8 cellular contexts compared by ENCODE assay signal in genomic region chr4:113394730-113395530, GRCh38.
A peak's percentile ranks its signal among the peaks of the same experiment; 100 is the strongest.
DNase-seq lines count a peak whose midpoint lies in the region; TF ChIP-seq lines count a peak whose summit lies in the region.

No MANE protein-coding gene starts in this region.

- no peak overlapping the region for H3K4me3 Mint-ChIP-seq in activated naive CD4-positive, alpha-beta T cell treated with anti-CD3 and anti-CD28 coated beads for 36 hours

- in situ Hi-C loops in HAP-1 (cut with MboI; ENCODE audit: low sequenced_read_pairs): loop anchor here (25.0 kb wide), 1 partner anchor 992 kb away; no protein-coding TSS in a partner anchor

- peak; percentile 13 for TF ChIP-seq POLR2A in prostate gland (IDR thresholded peaks at IDR 0.05)

- CTCF ChIA-PET in activated naive CD4-positive, alpha-beta T cell treated with anti-CD3 and anti-CD28 coated beads for 36 hours (lab: Charles Lee): interaction anchor here (0.6 to 1.8 kb wide), 37 partner anchors 10 to 993 kb away, joined by 3 to 18 read pairs (median 3); no protein-coding TSS in a partner anchor

- no peaks in the 10 kb centered on the region for H3K36me3 Mint-ChIP-seq in activated naive CD4-positive, alpha-beta T cell treated with anti-CD3 and anti-CD28 coated beads for 36 hours (ENCODE audit: low read depth)

- H3K9me3 Mint-ChIP-seq in activated naive CD4-positive, alpha-beta T cell treated with anti-CD3 and anti-CD28 coated beads for 36 hours: no peaks in the 10 kb centered on the region

- H3K9me3 ChIP-seq in HAP-1 (no peaks in the 10 kb centered on the region), prostate gland (no peaks in the 10 kb centered on the region)

- H3K4me3 ChIP-seq in GM12864 (ENCODE audit: low read depth, low read length): no peak overlapping the region
- H3K4me3 ChIP-seq in HAP-1: no peak overlapping the region
- H3K4me3 ChIP-seq in prostate gland: no peak overlapping the region

- H3K27me3 ChIP-seq in HAP-1 (ENCODE audit: low read depth) (no peaks in the 10 kb centered on the region), prostate gland (replicated peaks; ENCODE audit: insufficient read depth) (no peaks in the 10 kb centered on the region)

- WGBS in prostate gland: 50% methylated on average over 11 of the region's 11 CpGs

- no peak overlapping the region for H3K27ac ChIP-seq in prostate gland

- DNase-seq in GM12864 (ENCODE audit: low read depth) (peak; percentile 64), HAP-1 (ENCODE audit: low spot score in 2 of 2) (peak; percentile 68 to 71), LoVo (ENCODE audit: low spot score) (peak; percentile 79), RKO (ENCODE audit: low spot score) (peak; percentile 85), glomerular endothelial cell (ENCODE audit: extremely low read depth, low read depth, low spot score) (peak; percentile 86), prostate gland (ENCODE audit: low spot score) (peak; percentile 85), GOT3 (lab: John Stamatoyannopoulos, UW) (no peak)
- peak; percentile 70 for DNase-seq in activated naive CD4-positive, alpha-beta T cell treated with anti-CD3 and anti-CD28 coated beads for 36 hours

- TF ChIP-seq CTCF in GM12864 (IDR thresholded peaks at IDR 0.05; ENCODE audit: low read depth, low read length, missing control alignments): peak; percentile 74
- TF ChIP-seq CTCF in prostate gland (IDR thresholded peaks at IDR 0.05): peak; percentile 77 to 97 (median 91)

- H3K4me1 ChIP-seq in HAP-1: peaks cover 3% of the 10 kb centered on the region; the same call in 1 of the 2 replicates
- H3K4me1 ChIP-seq in prostate gland (replicated peaks): no peaks in the 10 kb centered on the region

- intact Hi-C loops in activated naive CD4-positive, alpha-beta T cell treated with anti-CD3 and anti-CD28 coated beads for 36 hours (cut with micrococcal nuclease): loop anchor here (1.0 to 10.0 kb wide), 13 partner anchors 98 to 1300 kb away; no protein-coding TSS in a partner anchor
- intact Hi-C loops in prostate gland (cut with DNase I): loop anchor here (2.0 to 10.0 kb wide), 3 partner anchors 150 to 980 kb away; partner anchors contain the start of gene CAMK2D

- no peaks in the 10 kb centered on the region for H3K4me1 Mint-ChIP-seq in activated naive CD4-positive, alpha-beta T cell treated with anti-CD3 and anti-CD28 coated beads for 36 hours (ENCODE audit: low read depth)

- H3K36me3 ChIP-seq in HAP-1 (replicated peaks) (no peaks in the 10 kb centered on the region), prostate gland (no peaks in the 10 kb centered on the region)

- H3K27ac Mint-ChIP-seq in activated naive CD4-positive, alpha-beta T cell treated with anti-CD3 and anti-CD28 coated beads for 36 hours: no peak overlapping the region

- peaks cover 1% of the 10 kb centered on the region for H3K27me3 Mint-ChIP-seq in activated naive CD4-positive, alpha-beta T cell treated with anti-CD3 and anti-CD28 coated beads for 36 hours (ENCODE audit: low read depth)
